2 cellular contexts compared by ENCODE assay signal in genomic region chr6:44251576-44252524, GRCh38.
TF ChIP-seq lines count a peak whose summit lies in the region.

No MANE protein-coding gene starts in this region.

TF ChIP-seq in SK-N-SH, 30 proteins besides CTCF, POLR2A, EP300 and RAD21:
- TF ChIP-seq MXI1 (IDR thresholded peaks at IDR 0.05; ENCODE audit: low read depth, low read length) (no peak), POLR2AphosphoS5 (IDR thresholded peaks at IDR 0.05; ENCODE audit: low read depth, low read length) (0 out of 2 replicates have a peak, but pooled peaks have one; percentile 5)
TF ChIP-seq in SK-N-SH: peak in this region for 1.

TF ChIP-seq in SK-N-SH treated with all-trans-retinoic acid at 6 μM for 48 hours, 23 proteins besides CTCF, POLR2A, EP300 and RAD21:
- TF ChIP-seq ZNF565 (CRISPR knock-in tag; conservative IDR thresholded peaks at IDR 0.05; ENCODE audit: low read depth) (no peak), CSRNP3 (CRISPR knock-in tag; IDR thresholded peaks at IDR 0.05) (no peak), TOX (CRISPR knock-in tag; IDR thresholded peaks at IDR 0.05; ENCODE audit: borderline replicate concordance) (no peak), ZNF70 (CRISPR knock-in tag; IDR thresholded peaks at IDR 0.05) (no peak), ESRRG (CRISPR knock-in tag; IDR thresholded peaks at IDR 0.05) (no peak), TCF4 (CRISPR knock-in tag; IDR thresholded peaks at IDR 0.05; ENCODE audit: borderline replicate concordance) (no peak), ZNF8 (CRISPR knock-in tag; IDR thresholded peaks at IDR 0.05) (no peak), RARB (CRISPR knock-in tag; IDR thresholded peaks at IDR 0.05) (no peak), ZFP3 (CRISPR knock-in tag; IDR thresholded peaks at IDR 0.05) (no peak), POU6F1 (CRISPR knock-in tag; IDR thresholded peaks at IDR 0.05; ENCODE audit: borderline replicate concordance, low read depth) (no peak), PATZ1 (CRISPR knock-in tag; IDR thresholded peaks at IDR 0.05; ENCODE audit: borderline replicate concordance) (no peak)
